Comparison of ENCODE assay signal across 6 cellular contexts in genomic region chr16:2008631-2009301, GRCh38. TPM values are rescaled to one million over a fixed set of nuclear protein-coding genes. Genes with fewer than 3 reads are reported as not detected.
DNase-seq lines count a peak whose midpoint lies in the region; ATAC-seq and TF ChIP-seq lines count a peak whose summit lies in the region.

No MANE protein-coding gene starts in this region.

- H3K27me3 Mint-ChIP-seq in stimulated activated memory B cell treated with anti-CD40 and anti-IgM and Interleukin-4, amounts not matched to agents 10 μg/mL and 1 μg/mL and 100 μg/mL, for 72 hours: no peaks in the 10 kb centered on the region

- POLR2A ChIA-PET in OCI-LY7 (lab: Charles Lee): interaction anchor here (0.9 to 1.1 kb wide), 3 partner anchors 37 to 146 kb away, joined by 3 to 4 read pairs (median 3); partner anchors contain the start of genes TBL3 and TRAF7

- peak overlapping the region; percentile 61 for H3K27ac Mint-ChIP-seq in stimulated activated memory B cell treated with anti-CD40 and anti-IgM and Interleukin-4, amounts not matched to agents 10 μg/mL and 1 μg/mL and 100 μg/mL, for 72 hours

- intact Hi-C loops in OCI-LY7 (cut with micrococcal nuclease; ENCODE audit: unreplicated experiment): loop anchor here (2.0 kb wide), 1 partner anchor 66 kb away; the partner anchor contains the start of gene MSRB1

- peak overlapping the region; percentile 62 for H3K27ac ChIP-seq in OCI-LY7 (ENCODE audit: low read depth, low read length, poor library complexity, severe bottlenecking)

- ATAC-seq in GM18867 (IDR thresholded peaks at IDR 0.05; ENCODE audit: unreplicated experiment): peak; percentile 4
- ATAC-seq in stimulated activated memory B cell treated with anti-CD40 and anti-IgM and Interleukin-4, amounts not matched to agents 10 μg/mL and 1 μg/mL and 100 μg/mL, for 72 hours: no peak
- ATAC-seq in HG03565 (IDR thresholded peaks at IDR 0.05; ENCODE audit: unreplicated experiment): no peak

- H3K4me1 ChIP-seq in OCI-LY7 (ENCODE audit: insufficient read depth, low read length, poor library complexity, severe bottlenecking): peaks cover 36% of the 10 kb centered on the region

- TF ChIP-seq CTCF in OCI-LY7 (conservative IDR thresholded peaks at IDR 0.05; ENCODE audit: low read length): peak; percentile 14; the same call in 1 of the 2 replicates

- H2AFZ ChIP-seq in OCI-LY7 (ENCODE audit: low read length): no peak overlapping the region

- H3K9me3 ChIP-seq in OCI-LY7 (ENCODE audit: low read length): no peaks in the 10 kb centered on the region

- H3K4me1 Mint-ChIP-seq in stimulated activated memory B cell treated with anti-CD40 and anti-IgM and Interleukin-4, amounts not matched to agents 10 μg/mL and 1 μg/mL and 100 μg/mL, for 72 hours: peaks cover 60% of the 10 kb centered on the region

- H3K9me3 Mint-ChIP-seq in stimulated activated memory B cell treated with anti-CD40 and anti-IgM and Interleukin-4, amounts not matched to agents 10 μg/mL and 1 μg/mL and 100 μg/mL, for 72 hours: no peaks in the 10 kb centered on the region

- no peaks in the 10 kb centered on the region for H3K9me2 ChIP-seq in OCI-LY7 (ENCODE audit: insufficient read depth, low read length)

- peak overlapping the region; percentile 93 for H3K4me3 ChIP-seq in OCI-LY7 (ENCODE audit: low read depth, low read length, poor library complexity, severe bottlenecking)

- H3K4me3 Mint-ChIP-seq in stimulated activated memory B cell treated with anti-CD40 and anti-IgM and Interleukin-4, amounts not matched to agents 10 μg/mL and 1 μg/mL and 100 μg/mL, for 72 hours: peak overlapping the region; percentile 83

- H3K4me2 ChIP-seq in OCI-LY7 (ENCODE audit: low read length): peak overlapping the region; percentile 98

- peaks cover 42% of the 10 kb centered on the region for H3K79me2 ChIP-seq in OCI-LY7 (ENCODE audit: insufficient read depth, low read depth, low read length)

- DNase-seq in OCI-LY7 (ENCODE audit: low spot score): peak; percentile 42
- peak; percentile 72 for DNase-seq in fibroblast of gingiva (ENCODE audit: low read depth)
- no peak for DNase-seq in activated CD4-positive, CD25-positive, alpha-beta regulatory T cell (lab: John Stamatoyannopoulos, UW)

- BruUV-seq in OCI-LY7 (replicated peaks; lab: Mats Ljungman, UMichigan): no TSS peak

- H3K36me3 Mint-ChIP-seq in stimulated activated memory B cell treated with anti-CD40 and anti-IgM and Interleukin-4, amounts not matched to agents 10 μg/mL and 1 μg/mL and 100 μg/mL, for 72 hours: peaks cover 35% of the 10 kb centered on the region

- peaks cover 16% of the 10 kb centered on the region; the same call in 1 of the 2 replicates for H3K36me3 ChIP-seq in OCI-LY7 (ENCODE audit: insufficient read depth, low read length)

- CTCF ChIA-PET in OCI-LY7 (lab: Charles Lee; ENCODE audit: unreplicated experiment): interaction anchor here (0.5 kb wide), 1 partner anchor 98 kb away, joined by 6 read pairs; no protein-coding TSS in a partner anchor

- H4K20me1 ChIP-seq in OCI-LY7 (ENCODE audit: insufficient read depth, low read length): peaks cover 10% of the 10 kb centered on the region; the same call in 1 of the 2 replicates

RNA-seq across cellular contexts. Expression of gene ZNF598, which starts 0.9 kb away (rescaled TPM):
- total RNA-seq in OCI-LY7 (2014; rRNA removed; shearing (Covaris generic)): 26.3 and 37.2 TPM in 2 replicates
- 80.4 and 83.8 TPM in 2 replicates for total RNA-seq in OCI-LY7 (2022)

RNA-seq across cellular contexts. Expression of gene NPW, which starts 10.8 kb away (rescaled TPM):
- total RNA-seq in OCI-LY7 (2014; rRNA removed; shearing (Covaris generic)): 0.85 and 0.88 TPM in 2 replicates
- total RNA-seq in OCI-LY7 (2022): 1.3 and 3.7 TPM in 2 replicates

RNA-seq across cellular contexts. Expression of gene NHERF2, which starts 17.9 kb away (rescaled TPM):
- total RNA-seq in OCI-LY7 (2014; rRNA removed; shearing (Covaris generic)): not detected in 2 replicates
- total RNA-seq in OCI-LY7 (2022): 0.27 and 0.31 TPM in 2 replicates

RNA-seq across cellular contexts. Expression of gene SYNGR3, which starts 19.0 kb away (rescaled TPM):
- total RNA-seq in OCI-LY7 (2014; rRNA removed; shearing (Covaris generic)): 9.0 and 11.1 TPM in 2 replicates
- total RNA-seq in OCI-LY7 (2022): 10.3 and 12.0 TPM in 2 replicates

RNA-seq across cellular contexts. Expression of gene GFER, which starts 24.8 kb away (rescaled TPM):
- 25.1 and 32.3 TPM in 2 replicates for total RNA-seq in OCI-LY7 (2014; rRNA removed; shearing (Covaris generic))
- total RNA-seq in OCI-LY7 (2022): 31.1 and 40.2 TPM in 2 replicates

Comparison
In these comparisons a context has a peak if more than half of its experiments do, and no peak if none do; other contexts are left out.
1. DNase-seq: peak in OCI-LY7 (single experiment) and fibroblast of gingiva (single experiment); none in activated CD4-positive, CD25-positive, alpha-beta regulatory T cell (0 of 4).